ENCODE assay signal across 22 cellular contexts in genomic region chr1:236155841-236156503, GRCh38. TPM values are rescaled to one million over a fixed set of nuclear protein-coding genes. Genes with fewer than 3 reads are reported as not detected.
DNase-seq lines count a peak whose midpoint lies in the region; ATAC-seq, FAIRE-seq and TF ChIP-seq lines count a peak whose summit lies in the region.
"Had no signal": no experiment of that assay in that cellular context is flagged by ENCODE, and none has a peak within 500 bp of the region (broad histone marks: within the 10 kb centered on the region; RNA-seq: fewer than 3 reads in every experiment).

No MANE protein-coding gene starts in this region.

- CTCF ChIA-PET in activated B cell treated with CpG ODN at 0.5 μM for 24 hours (lab: Charles Lee), result no interaction called here

- H3K9me3 ChIP-seq in neural progenitor cell (ENCODE audit: low read depth), result no peaks in the 10 kb centered on the region
- H3K9me3 ChIP-seq: pancreas had no signal

- ATAC-seq in activated B cell treated with CpG ODN at 0.5 μM for 24 hours (ENCODE audit: low read depth) (no peak), HG03432 (IDR thresholded peaks at IDR 0.05; ENCODE audit: unreplicated experiment) (no peak), GM18519 (IDR thresholded peaks at IDR 0.05; ENCODE audit: low FRiP score, unreplicated experiment) (no peak)
- ATAC-seq: left ventricle myocardium superior had no signal

- H3K9ac ChIP-seq in neural progenitor cell, result no peak overlapping the region

- intact Hi-C loops in CD14-positive monocyte (cut with micrococcal nuclease), result no loop called here
- intact Hi-C loops in activated B cell treated with CpG ODN at 0.5 μM for 24 hours (cut with micrococcal nuclease), result loop anchor here (1.0 to 2.0 kb wide), 6 partner anchors 14 to 827 kb away; partner anchors contain the start of genes ARID4B, GGPS1, GPR137B and LYST

- DNase-seq in CD14-positive monocyte (ENCODE audit: low spot score) (no peak), GM12891 (ENCODE audit: insufficient read length, low spot score) (no peak), activated B cell treated with CpG ODN at 0.5 μM for 24 hours (no peak), neural progenitor cell (ENCODE audit: low spot score) (no peak), DMS79 treated with DMSO at 0.1 percent for 48 hours (lab: John Stamatoyannopoulos, UW) (no peak)
- DNase-seq in activated naive CD4-positive, alpha-beta T cell (lab: John Stamatoyannopoulos, UW), result no peak
- DNase-seq: activated naive CD4-positive, alpha-beta T cell treated with anti-CD3 and anti-CD28 coated beads for 36 hours; DMS 273 treated with DMSO at 0.1 percent for 48 hours; left ventricle myocardium superior; NCI-H1436; NCI-H2107; NCI-H446 treated with DMSO at 0.1 percent for 48 hours; pancreas had no signal

- no peaks in the 10 kb centered on the region for H3F3A ChIP-seq in neural progenitor cell (ENCODE audit: low read depth)

- TF ChIP-seq CTCF in CD14-positive monocyte (IDR thresholded peaks at IDR 0.05) (no peak), activated B cell treated with CpG ODN at 0.5 μM for 24 hours (IDR thresholded peaks at IDR 0.05) (no peak), neural progenitor cell (IDR thresholded peaks at IDR 0.05) (no peak)

- no peak overlapping the region for H3K4me2 ChIP-seq in neural progenitor cell

- H3K36me3 Mint-ChIP-seq in CD14-positive monocyte (peaks cover 5 to 10% of the 10 kb centered on the region in 2 donors), activated B cell treated with CpG ODN at 0.5 μM for 24 hours (ENCODE audit: low read depth) (peaks cover 4% of the 10 kb centered on the region), neural progenitor cell (peaks cover 13% of the 10 kb centered on the region)

- H3K4me1 Mint-ChIP-seq in CD14-positive monocyte, result peaks cover 27% of the 10 kb centered on the region
- H3K4me1 Mint-ChIP-seq in activated B cell treated with CpG ODN at 0.5 μM for 24 hours, result peaks cover 52% of the 10 kb centered on the region
- H3K4me1 Mint-ChIP-seq in neural progenitor cell, result peaks cover 19% of the 10 kb centered on the region

- no peaks in the 10 kb centered on the region for H4K20me1 ChIP-seq in neural progenitor cell (ENCODE audit: low read depth)

- H3K27me3 Mint-ChIP-seq in CD14-positive monocyte (ENCODE audit: low read depth in 3 of 3), result peaks cover 0 to 1% (median 0%) of the 10 kb centered on the region in 3 donors
- H3K27me3 Mint-ChIP-seq in activated B cell treated with CpG ODN at 0.5 μM for 24 hours, result peaks cover 2% of the 10 kb centered on the region
- H3K27me3 Mint-ChIP-seq in neural progenitor cell (ENCODE audit: insufficient read depth, low read depth), result no peaks in the 10 kb centered on the region
- H3K27me3 Mint-ChIP-seq: naive thymus-derived CD8-positive, alpha-beta T cell; stimulated activated naive CD8-positive, alpha-beta T cell treated with anti-CD3 and anti-CD28 coated beads, Interleukin-15, Interleukin-2, amounts not matched to agents 100 ng/mL and 50 ng/mL, for 24 hours; T-cell had no signal

- no peaks in the 10 kb centered on the region for H3K4me1 ChIP-seq in neural progenitor cell
- H3K4me1 ChIP-seq: breast epithelium, pancreas had no signal

- no peaks in the 10 kb centered on the region for H3K36me3 ChIP-seq in neural progenitor cell
- H3K36me3 ChIP-seq: breast epithelium, pancreas had no signal

- peak; percentile 61 for FAIRE-seq in GM12891 (lab: Jason Lieb, UNC)
- FAIRE-seq: endometrium, islet of Langerhans, pancreas had no signal

- H3K27ac ChIP-seq in neural progenitor cell, result no peak overlapping the region
- H3K27ac ChIP-seq: breast epithelium, pancreas had no signal

- TF ChIP-seq POLR2A in GM12891 (IDR thresholded peaks at IDR 0.05; ENCODE audit: low read depth, low read length), result 0 out of 2 replicates have a peak, but pooled peaks have one; percentile 7

- H3K4me3 ChIP-seq in neural progenitor cell, result no peak overlapping the region
- H3K4me3 ChIP-seq: breast epithelium, pancreas had no signal

- no peaks in the 10 kb centered on the region for H3K27me3 ChIP-seq in neural progenitor cell
- H3K27me3 ChIP-seq: breast epithelium, pancreas had no signal

- no peak overlapping the region for H2AFZ ChIP-seq in neural progenitor cell (replicated peaks)

- H3K9me3 Mint-ChIP-seq in CD14-positive monocyte (peaks cover 2 to 7% (median 3%) of the 10 kb centered on the region in 7 donors), activated B cell treated with CpG ODN at 0.5 μM for 24 hours (no peaks in the 10 kb centered on the region), neural progenitor cell (peaks cover 8% of the 10 kb centered on the region)

- no peak overlapping the region for H3K4me3 Mint-ChIP-seq in CD14-positive monocyte
- H3K4me3 Mint-ChIP-seq in activated B cell treated with CpG ODN at 0.5 μM for 24 hours, result no peak overlapping the region
- H3K4me3 Mint-ChIP-seq in neural progenitor cell, result no peak overlapping the region
- H3K4me3 Mint-ChIP-seq: activated naive CD4-positive, alpha-beta T cell treated with anti-CD3 and anti-CD28 coated beads for 36 hours; mesothelial cell of epicardium; stimulated activated naive CD8-positive, alpha-beta T cell treated with anti-CD3 and anti-CD28 coated beads, Interleukin-15, Interleukin-2, amounts not matched to agents 100 ng/mL and 50 ng/mL, for 24 hours had no signal

- POLR2A ChIA-PET in activated B cell treated with CpG ODN at 0.5 μM for 24 hours (lab: Charles Lee), result interaction anchor here (1.0 to 3.4 kb wide), 7 partner anchors 8 to 642 kb away, joined by 3 to 33 read pairs (median 8); partner anchors contain the start of genes ERO1B, GPR137B and HEATR1

- H3K79me2 ChIP-seq in neural progenitor cell (ENCODE audit: low read depth), result no peaks in the 10 kb centered on the region

- H3K27ac Mint-ChIP-seq in CD14-positive monocyte, result peak overlapping the region in 5 of 7 donors; percentile 61 to 87 (median 83)
- H3K27ac Mint-ChIP-seq in activated B cell treated with CpG ODN at 0.5 μM for 24 hours, result peak overlapping the region; percentile 83
- peak overlapping the region; percentile 54 for H3K27ac Mint-ChIP-seq in neural progenitor cell
- H3K27ac Mint-ChIP-seq: activated naive CD4-positive, alpha-beta T cell treated with anti-CD3 and anti-CD28 coated beads for 36 hours; stimulated activated naive CD8-positive, alpha-beta T cell treated with anti-CD3 and anti-CD28 coated beads, Interleukin-15, Interleukin-2, amounts not matched to agents 100 ng/mL and 50 ng/mL, for 24 hours had no signal

TF ChIP-seq in GM12891, 5 proteins besides CTCF, POLR2A, EP300 and RAD21:
- TF ChIP-seq POU2F2 (IDR thresholded peaks at IDR 0.05; ENCODE audit: low read depth, low read length), result no peak
- peak; percentile 13; the same call in 1 of the 2 replicates for TF ChIP-seq POLR2AphosphoS5 (IDR thresholded peaks at IDR 0.05; ENCODE audit: low read depth, low read length)
- no peak for TF ChIP-seq PAX5 (IDR thresholded peaks at IDR 0.05; ENCODE audit: insufficient read depth, low read length, severe bottlenecking)
- no peak for TF ChIP-seq TAF1 (IDR thresholded peaks at IDR 0.05; ENCODE audit: low read depth, low read length)
- TF ChIP-seq SPI1 (IDR thresholded peaks at IDR 0.05; ENCODE audit: low read depth, low read length), result no peak

RNA-seq across cellular contexts. Expression of gene GPR137B, which starts 13.6 kb away (rescaled TPM):
- 10 to 100 TPM in 1 of 2 donors, 1 to 10 TPM in 1; 8.7 to 10.8 TPM for polyA plus RNA-seq in CD14-positive monocyte
- polyA plus RNA-seq in GM12891 (2012; ENCODE audit: low read depth, missing spikeins), result 13.7 TPM
- total RNA-seq in activated B cell treated with CpG ODN at 0.5 μM for 24 hours, result 10.6 and 11.8 TPM in 2 replicates
- total RNA-seq in neural progenitor cell (ENCODE audit: low replicate concordance), result 4.3 and 4.5 TPM in 2 replicates
